In genomic region chr14:64718762-64719161, GRCh38 we compare ENCODE assay signal across 15 cellular contexts. TPM values are rescaled to one million over a fixed set of nuclear protein-coding genes. Genes with fewer than 3 reads are reported as not detected.
A peak's percentile ranks its signal among the peaks of the same experiment; 100 is the strongest.
DNase-seq lines count a peak whose midpoint lies in the region; ATAC-seq, FAIRE-seq and TF ChIP-seq lines count a peak whose summit lies in the region.
"Had no signal": no experiment of that assay in that cellular context is flagged by ENCODE, and none has a peak within 500 bp of the region (broad histone marks: within the 10 kb centered on the region; RNA-seq: fewer than 3 reads in every experiment).

No MANE protein-coding gene starts in this region.

- TF ChIP-seq CTCF in A549 (IDR thresholded peaks at IDR 0.05) (no peak), esophagus squamous epithelium (IDR thresholded peaks at IDR 0.05) (no peak), prostate gland (IDR thresholded peaks at IDR 0.05) (no peak), brain microvascular endothelial cell (IDR thresholded peaks at IDR 0.05; ENCODE audit: low read depth, low read length, missing control alignments) (no peak)

- 97% methylated on average over 7 of the region's 7 CpGs for WGBS in A549 (ENCODE audit: missing lambda C conversion rate)
- WGBS in esophagus squamous epithelium, 2 donors: 75 to 77% methylated on average over 7 of the region's 7 CpGs
- WGBS in prostate gland: 77% methylated on average over 7 of the region's 7 CpGs

- POLR2A ChIA-PET in A549 (lab: Yijun Ruan, JAX) (no interaction called here), T-cell (lab: Charles Lee) (no interaction called here)

- H3K9me3 ChIP-seq in A549 (peaks cover 7% of the 10 kb centered on the region; the same call in 2 of the 3 replicates), esophagus squamous epithelium (no peaks in the 10 kb centered on the region), prostate gland (no peaks in the 10 kb centered on the region)
- H3K9me3 ChIP-seq: upper lobe of right lung had no signal

- intact Hi-C loops in esophagus squamous epithelium (cut with DNase I) (no loop called here), prostate gland (cut with DNase I) (no loop called here)

- H3K4me1 ChIP-seq in A549 (peaks cover 86% of the 10 kb centered on the region), esophagus squamous epithelium (peaks cover 70 to 97% (median 84%) of the 10 kb centered on the region in 3 donors), prostate gland (replicated peaks) (peaks cover 22% of the 10 kb centered on the region)

- H3K9me3 Mint-ChIP-seq in T-cell: peaks cover 0 to 3% (median 0%) of the 10 kb centered on the region in 3 donors

- H3K27me3 Mint-ChIP-seq in T-cell: no peaks in the 10 kb centered on the region

- H3K4me2 ChIP-seq in A549: peak overlapping the region; percentile 61

- ATAC-seq in A549 (no peak), T-cell (replicated peaks in 1 of 4) (no peak), HG02973 (IDR thresholded peaks at IDR 0.05; ENCODE audit: unreplicated experiment) (no peak), GM19023 (IDR thresholded peaks at IDR 0.05; ENCODE audit: unreplicated experiment) (no peak)
- ATAC-seq: upper lobe of right lung had no signal

- CTCF ChIA-PET in A549 (lab: Yijun Ruan, JAX): interaction anchor here (1.2 to 3.3 kb wide), 4 partner anchors 13 to 82 kb away, joined by 5 to 22 read pairs (median 8); partner anchors contain the start of gene PLEKHG3
- CTCF ChIA-PET in T-cell (lab: Charles Lee): interaction anchor here in 1 of 2 donors (1.4 kb wide), 1 partner anchor 22 kb away, joined by 3 read pairs; no protein-coding TSS in a partner anchor

- FAIRE-seq in A549 (lab: Jason Lieb, UNC): no peak
- FAIRE-seq: TTC549 had no signal

- TF ChIP-seq RAD21 in A549 (conservative IDR thresholded peaks at IDR 0.05 in 1 of 2, IDR thresholded peaks at IDR 0.05 in 1 of 2): no peak

- H3K4me3 ChIP-seq in A549 (no peak overlapping the region), esophagus squamous epithelium (no peak overlapping the region), prostate gland (no peak overlapping the region), brain microvascular endothelial cell (ENCODE audit: low read depth, low read length) (no peak overlapping the region)
- H3K4me3 ChIP-seq: upper lobe of right lung had no signal

- no peak overlapping the region for H3K4me3 Mint-ChIP-seq in T-cell
- H3K4me3 Mint-ChIP-seq: activated naive CD4-positive, alpha-beta T cell treated with anti-CD3 and anti-CD28 coated beads for 36 hours had no signal

- in situ Hi-C loops in brain microvascular endothelial cell (cut with HindIII; ENCODE audit: low pct_ligation_motif_present, low sequenced_read_pairs): no loop called here

- peak overlapping the region; percentile 85 for H3K27ac Mint-ChIP-seq in T-cell
- H3K27ac Mint-ChIP-seq: activated naive CD4-positive, alpha-beta T cell treated with anti-CD3 and anti-CD28 coated beads for 36 hours had no signal

- H3K27me3 ChIP-seq in esophagus squamous epithelium (no peaks in the 10 kb centered on the region), prostate gland (replicated peaks; ENCODE audit: insufficient read depth) (no peaks in the 10 kb centered on the region), brain microvascular endothelial cell (replicated peaks) (no peaks in the 10 kb centered on the region)
- H3K27me3 ChIP-seq: upper lobe of right lung had no signal

- H3K36me3 Mint-ChIP-seq in T-cell: peaks cover 3% of the 10 kb centered on the region

- no peak for DNase-seq in A549 (ENCODE audit: low read depth in 1 of 2, low spot score in 1 of 2)
- no peak for DNase-seq in T-cell
- DNase-seq in esophagus squamous epithelium (lab: John Stamatoyannopoulos, UW): no peak
- no peak for DNase-seq in prostate gland (ENCODE audit: low spot score)
- no peak for DNase-seq in kidney glomerular epithelial cell (lab: John Stamatoyannopoulos, UW)
- DNase-seq in brain microvascular endothelial cell: no peak
- DNase-seq: activated naive CD4-positive, alpha-beta T cell treated with anti-CD3 and anti-CD28 coated beads for 36 hours; central memory CD4-positive, alpha-beta T cell; NCI-H1694; NCI-H748 treated with DMSO at 0.1 percent for 48 hours; SIG-M5; upper lobe of right lung had no signal

- H3K4me1 Mint-ChIP-seq in T-cell: peaks cover 56 to 97% (median 82%) of the 10 kb centered on the region in 3 donors

- TF ChIP-seq EP300 in A549 (IDR thresholded peaks at IDR 0.05): no peak

- H3K36me3 ChIP-seq in esophagus squamous epithelium (no peaks in the 10 kb centered on the region), prostate gland (no peaks in the 10 kb centered on the region), brain microvascular endothelial cell (replicated peaks) (no peaks in the 10 kb centered on the region)
- H3K36me3 ChIP-seq: upper lobe of right lung had no signal

- TF ChIP-seq POLR2A in A549 (IDR thresholded peaks at IDR 0.05; ENCODE audit: low read length) (no peak), esophagus squamous epithelium (IDR thresholded peaks at IDR 0.05) (no peak), prostate gland (IDR thresholded peaks at IDR 0.05) (no peak)

- H3K27ac ChIP-seq in A549 (peak overlapping the region; percentile 81 to 84), esophagus squamous epithelium (peak overlapping the region; percentile 84 to 94 (median 92)), prostate gland (peak overlapping the region; percentile 55 to 61), brain microvascular endothelial cell (no peak overlapping the region)

TF ChIP-seq in A549, 52 proteins besides CTCF, POLR2A, EP300 and RAD21:
- TF ChIP-seq NR3C1 (IDR thresholded peaks at IDR 0.05) (no peak), MAZ (IDR thresholded peaks at IDR 0.05; ENCODE audit: borderline replicate concordance, low read depth, low read length) (no peak), BCL3 (IDR thresholded peaks at IDR 0.05) (no peak), E2F6 (IDR thresholded peaks at IDR 0.05; ENCODE audit: borderline replicate concordance, low read depth) (no peak), KDM1A (IDR thresholded peaks at IDR 0.05; ENCODE audit: low read depth) (no peak), HOXA7 (CRISPR knock-in tag; IDR thresholded peaks at IDR 0.05) (no peak), JUN (IDR thresholded peaks at IDR 0.05) (no peak), HOXB5 (CRISPR knock-in tag; IDR thresholded peaks at IDR 0.05) (no peak), ZSCAN20 (CRISPR knock-in tag; IDR thresholded peaks at IDR 0.05) (no peak), JUNB (IDR thresholded peaks at IDR 0.05) (no peak), MYC (IDR thresholded peaks at IDR 0.05; ENCODE audit: borderline replicate concordance, low read length) (no peak), RARB (CRISPR knock-in tag; IDR thresholded peaks at IDR 0.05) (no peak), POLR2AphosphoS2 (conservative IDR thresholded peaks at IDR 0.05; ENCODE audit: low read length) (no peak), USF2 (IDR thresholded peaks at IDR 0.05) (no peak), ZNF302 (CRISPR knock-in tag; IDR thresholded peaks at IDR 0.05) (no peak), CBX8 (IDR thresholded peaks at IDR 0.05) (no peak)

RNA-seq across cellular contexts. Expression of gene PLEKHG3, which starts 14.5 kb away (rescaled TPM):
- 29.8 and 30.5 TPM in 2 replicates for polyA plus RNA-seq in A549 (2011; rRNA removed)
- 23.4 and 33.9 TPM in 2 replicates for polyA plus RNA-seq in A549 (2012; cell fraction: cytosol; rRNA removed)
- polyA plus RNA-seq in A549 (2012; cell fraction: nucleus; rRNA removed): 69.3 and 101 TPM in 2 replicates
- polyA plus RNA-seq in A549 (2017; fragmentation: RNase III; extraction: RNeasy Plus Mini Kit Qiagen cat#74134 plus additional on column Dnase treatment): 21.9 to 26.4 TPM (median 23.2 TPM) in 3 replicates
- polyA minus RNA-seq in A549 (2011; rRNA and poly(A)+ RNA removed): 46.3 and 47.5 TPM in 2 replicates
- total RNA-seq in T-cell: 10 to 100 TPM; 12.4 to 58.2 (median 27.3) TPM
- total RNA-seq in esophagus squamous epithelium: 10 to 100 TPM; 44.6 to 87.8 (median 60.8) TPM
- total RNA-seq in prostate gland: 10 to 100 TPM; 57.8 to 69.7 TPM
